ENCODE assay signal across 19 cellular contexts in genomic region chr22:43911351-43911750, GRCh38. TPM values are rescaled to one million over a fixed set of nuclear protein-coding genes. Genes with fewer than 3 reads are reported as not detected.
A peak's percentile ranks its signal among the peaks of the same experiment; 100 is the strongest.
DNase-seq lines count a peak whose midpoint lies in the region; ATAC-seq lines count a peak whose summit lies in the region.
"Had no signal": no experiment of that assay in that cellular context is flagged by ENCODE, and none has a peak within 500 bp of the region (broad histone marks: within the 10 kb centered on the region; RNA-seq: fewer than 3 reads in every experiment).

No MANE protein-coding gene starts in this region.

- DNase-seq in ELF-1 (ENCODE audit: low read depth, low spot score) (peak; percentile 69), SK-MEL-5 (ENCODE audit: low read depth, low spot score) (peak; percentile 68), foreskin melanocyte (peak; percentile 67)
- no peak for DNase-seq in stimulated activated effector memory CD8-positive, alpha-beta T cell treated with anti-CD3 and anti-CD28 coated beads, Interleukin-12 subunit alpha, Interleukin-12 subunit beta, amount 100 ng/mL, for 72 hours (ENCODE audit: low spot score in 2 of 2)
- no peak for DNase-seq in activated T-cell treated with anti-CD3 and anti-CD28 coated beads, Interleukin-2, amount 50 U/mL, for 1 hour
- DNase-seq: 8988T; ACHN; AML-193; BE2C; Caco-2; CD4-positive, alpha-beta memory T cell; DMS153; DND-41; GDM1; GOT3 had no signal

- H3K36me3 Mint-ChIP-seq in stimulated activated effector memory CD8-positive, alpha-beta T cell treated with anti-CD3 and anti-CD28 coated beads, Interleukin-12 subunit alpha, Interleukin-12 subunit beta, amount 100 ng/mL, for 72 hours: no peaks in the 10 kb centered on the region
- H3K36me3 Mint-ChIP-seq: CD4-positive, alpha-beta memory T cell had no signal

- in situ Hi-C loops in SK-MEL-5 (cut with HindIII; ENCODE audit: low pct_unique_long_range_greater_than_20kb, low sequenced_read_pairs): no loop called here

- H3K4me3 Mint-ChIP-seq in stimulated activated effector memory CD8-positive, alpha-beta T cell treated with anti-CD3 and anti-CD28 coated beads, Interleukin-12 subunit alpha, Interleukin-12 subunit beta, amount 100 ng/mL, for 72 hours: no peak overlapping the region
- H3K4me3 Mint-ChIP-seq: CD4-positive, alpha-beta memory T cell had no signal

- ATAC-seq in stimulated activated effector memory CD8-positive, alpha-beta T cell treated with anti-CD3 and anti-CD28 coated beads, Interleukin-12 subunit alpha, Interleukin-12 subunit beta, amount 100 ng/mL, for 72 hours: peak; percentile 22
- ATAC-seq in GM18907 (IDR thresholded peaks at IDR 0.05; ENCODE audit: unreplicated experiment): no peak
- no peak for ATAC-seq in activated CD4-positive, CD25-positive, alpha-beta regulatory T cell treated with anti-CD3 and anti-CD28 coated beads, Interleukin-2, amount 50 U/mL, for 24 hours
- ATAC-seq: A549, GM12878 had no signal

- H3K27ac Mint-ChIP-seq in stimulated activated effector memory CD8-positive, alpha-beta T cell treated with anti-CD3 and anti-CD28 coated beads, Interleukin-12 subunit alpha, Interleukin-12 subunit beta, amount 100 ng/mL, for 72 hours: peak overlapping the region; percentile 7
- H3K27ac Mint-ChIP-seq: CD4-positive, alpha-beta memory T cell had no signal

- H3K4me1 Mint-ChIP-seq in stimulated activated effector memory CD8-positive, alpha-beta T cell treated with anti-CD3 and anti-CD28 coated beads, Interleukin-12 subunit alpha, Interleukin-12 subunit beta, amount 100 ng/mL, for 72 hours: no peaks in the 10 kb centered on the region
- H3K4me1 Mint-ChIP-seq: CD4-positive, alpha-beta memory T cell had no signal

- no peaks in the 10 kb centered on the region for H3K9me3 Mint-ChIP-seq in stimulated activated effector memory CD8-positive, alpha-beta T cell treated with anti-CD3 and anti-CD28 coated beads, Interleukin-12 subunit alpha, Interleukin-12 subunit beta, amount 100 ng/mL, for 72 hours

RNA-seq across cellular contexts. Expression of gene PNPLA3, which starts 12.3 kb away (rescaled TPM):
- 11.1 and 12.5 TPM in 2 replicates for total RNA-seq in SK-MEL-5 (2014; rRNA removed; shearing (Covaris generic))
- polyA plus RNA-seq in SK-MEL-5 (2015; cell fraction: cytosol; rRNA removed): 12.0 and 20.3 TPM in 2 replicates
- polyA plus RNA-seq in SK-MEL-5 (2015; cell fraction: nucleus; rRNA removed): 62.4 and 98.6 TPM in 2 replicates
- total RNA-seq: CD4-positive, alpha-beta memory T cell; GM12878 had no signal
- polyA plus RNA-seq: CD4-positive, alpha-beta memory T cell had no signal

RNA-seq across cellular contexts. Expression of gene PNPLA5, which starts 19.5 kb away (rescaled TPM):
- not detected in 2 replicates for total RNA-seq in SK-MEL-5 (2014; rRNA removed; shearing (Covaris generic))
- polyA plus RNA-seq in SK-MEL-5 (2015; cell fraction: cytosol; rRNA removed): not detected in 2 replicates
- polyA plus RNA-seq in SK-MEL-5 (2015; cell fraction: nucleus; rRNA removed): not detected in 2 replicates
- total RNA-seq: Caco-2; CD4-positive, alpha-beta memory T cell; GM12878 had no signal
- polyA plus RNA-seq: A549; CD4-positive, alpha-beta memory T cell; GM12878 had no signal

RNA-seq across cellular contexts. Expression of gene SAMM50, which starts 43.9 kb away (rescaled TPM):
- total RNA-seq in SK-MEL-5 (2014; rRNA removed; shearing (Covaris generic)): 94.8 and 103 TPM in 2 replicates
- 117 and 122 TPM in 2 replicates for polyA plus RNA-seq in SK-MEL-5 (2015; cell fraction: cytosol; rRNA removed)
- 88.2 and 98.0 TPM in 2 replicates for polyA plus RNA-seq in SK-MEL-5 (2015; cell fraction: nucleus; rRNA removed)

RNA-seq across cellular contexts. Expression of gene SULT4A1, which starts 49.0 kb away (rescaled TPM):
- total RNA-seq in SK-MEL-5 (2014; rRNA removed; shearing (Covaris generic)): 1.8 and 2.0 TPM in 2 replicates
- polyA plus RNA-seq in SK-MEL-5 (2015; cell fraction: cytosol; rRNA removed): 3.5 and 4.1 TPM in 2 replicates
- 43.0 and 59.2 TPM in 2 replicates for polyA plus RNA-seq in SK-MEL-5 (2015; cell fraction: nucleus; rRNA removed)
- total RNA-seq: Caco-2; CD4-positive, alpha-beta memory T cell; GM12878 had no signal
- polyA plus RNA-seq: A549; CD4-positive, alpha-beta memory T cell; GM12878 had no signal

Comparison
In these comparisons a context has a peak if more than half of its experiments do, and no peak if none do; other contexts are left out.
1. DNase-seq: peak in ELF-1 (single experiment), SK-MEL-5 (single experiment) and foreskin melanocyte (single experiment); none in stimulated activated effector memory CD8-positive, alpha-beta T cell treated with anti-CD3 and anti-CD28 coated beads, Interleukin-12 subunit alpha, Interleukin-12 subunit beta, amount 100 ng/mL, for 72 hours (0 of 2) and activated T-cell treated with anti-CD3 and anti-CD28 coated beads, Interleukin-2, amount 50 U/mL, for 1 hour (single experiment).